8 cellular contexts compared by ENCODE assay signal in genomic region chr13:100646030-100646673, GRCh38. TPM values are rescaled to one million over a fixed set of nuclear protein-coding genes. Genes with fewer than 3 reads are reported as not detected.
DNase-seq lines count a peak whose midpoint lies in the region; ATAC-seq and TF ChIP-seq lines count a peak whose summit lies in the region.

No MANE protein-coding gene starts in this region.

- TF ChIP-seq CTCF in PC-3 (conservative IDR thresholded peaks at IDR 0.05; ENCODE audit: low read depth, low read length): peak; percentile 66

- CTCF ChIA-PET in PC-3 (lab: Charles Lee): no interaction called here

- no peaks in the 10 kb centered on the region for H3K27me3 ChIP-seq in PC-3 (ENCODE audit: low read length)

- H3K27ac ChIP-seq in PC-3 (ENCODE audit: low read length): no peak overlapping the region
- H3K27ac ChIP-seq in substantia nigra (ENCODE audit: low read depth, low read length, poor library complexity, severe bottlenecking): peak overlapping the region; percentile 75

- no peaks in the 10 kb centered on the region for H3K79me2 ChIP-seq in PC-3 (ENCODE audit: low read length)

- POLR2A ChIA-PET in PC-3 (lab: Charles Lee; ENCODE audit: unreplicated experiment): no interaction called here

- no peak overlapping the region for H3K9ac ChIP-seq in PC-3 (ENCODE audit: low read length)

- DNase-seq in NCI-H187 (lab: John Stamatoyannopoulos, UW) (peak; percentile 56 to 80), NCI-H187 treated with DMSO at 0.1 percent for 48 hours (lab: John Stamatoyannopoulos, UW) (no peak), PC-3 (peak; percentile 48), glomerular endothelial cell (ENCODE audit: extremely low read depth, low read depth, low spot score) (peak; percentile 14), substantia nigra (lab: John Stamatoyannopoulos, UW) (peak in 32 of 49 donors; percentile 8 to 72 (median 43))
- no peak for DNase-seq in effector CD4-positive, alpha-beta T cell

- no peak overlapping the region for H2AFZ ChIP-seq in PC-3 (ENCODE audit: low read length)

- no peaks in the 10 kb centered on the region for H3K9me3 ChIP-seq in PC-3 (ENCODE audit: low read length)

- ATAC-seq in PC-3 (peak; percentile 64), HG02759 (IDR thresholded peaks at IDR 0.05; ENCODE audit: unreplicated experiment) (no peak), HG03565 (IDR thresholded peaks at IDR 0.05; ENCODE audit: unreplicated experiment) (no peak)

- intact Hi-C loops in PC-3 (cut with micrococcal nuclease): loop anchor here (5.0 kb wide), 1 partner anchor 456 kb away; no protein-coding TSS in a partner anchor

- H3F3A ChIP-seq in PC-3 (ENCODE audit: low read length, unreplicated experiment): no peaks in the 10 kb centered on the region

- H3K4me1 ChIP-seq in PC-3 (ENCODE audit: insufficient read depth, low read length): no peaks in the 10 kb centered on the region

- H3K9me2 ChIP-seq in PC-3 (replicated peaks; ENCODE audit: low read length): no peaks in the 10 kb centered on the region

- no peak overlapping the region for H3K4me2 ChIP-seq in PC-3 (ENCODE audit: low read length)

- no peak overlapping the region for H3K4me3 ChIP-seq in PC-3 (ENCODE audit: low read length)

- H4K20me1 ChIP-seq in PC-3 (ENCODE audit: low read length): no peaks in the 10 kb centered on the region

- no TSS peak for BruUV-seq in PC-3 (replicated peaks; lab: Mats Ljungman, UMichigan)

- H3K36me3 ChIP-seq in PC-3 (ENCODE audit: low read depth, low read length): no peaks in the 10 kb centered on the region

RNA-seq across cellular contexts. Expression of gene TMTC4, which starts 28.4 kb away (rescaled TPM):
- total RNA-seq in PC-3 (2014; rRNA removed): 6.3 and 15.1 TPM in 2 replicates
- total RNA-seq in glomerular endothelial cell: 26.7 and 27.7 TPM in 2 replicates

RNA-seq across cellular contexts. Expression of gene GGACT, which starts 57.6 kb away (rescaled TPM):
- 0.40 and 0.77 TPM in 2 replicates for total RNA-seq in PC-3 (2014; rRNA removed)
- total RNA-seq in glomerular endothelial cell: 6.4 and 7.3 TPM in 2 replicates

Comparison
In these comparisons a context has a peak if more than half of its experiments do, and no peak if none do; other contexts are left out.
1. DNase-seq: peak in NCI-H187 (2 of 2), PC-3 (single experiment), glomerular endothelial cell (single experiment) and substantia nigra (32 of 49); none in NCI-H187 treated with DMSO at 0.1 percent for 48 hours (single experiment) and effector CD4-positive, alpha-beta T cell (single experiment).